ENCODE assay signal across 1 cellular context in genomic region chr5:856531-857425, GRCh38.
TF ChIP-seq lines count a peak whose summit lies in the region.

No MANE protein-coding gene starts in this region.

TF ChIP-seq in HEK293, 187 proteins besides CTCF, POLR2A, EP300 and RAD21 (continued from another document and continues in another):
- no peak for TF ChIP-seq PRDM10 (tag by site-specific recombination; IDR thresholded peaks at IDR 0.05)
- peak; percentile 14; the same call in 1 of the 2 replicates for TF ChIP-seq ZNF621 (tag by site-specific recombination; IDR thresholded peaks at IDR 0.05)
- TF ChIP-seq ZNF391 (tag by site-specific recombination; IDR thresholded peaks at IDR 0.05; ENCODE audit: borderline replicate concordance, low read depth) = peak; percentile 10; the same call in 1 of the 2 replicates
- TF ChIP-seq BCL6B (tag by site-specific recombination; IDR thresholded peaks at IDR 0.05) = no peak; the same call in 1 of the 2 replicates
- peak; percentile 27; the same call in 1 of the 2 replicates for TF ChIP-seq ZNF837 (tag by site-specific recombination; IDR thresholded peaks at IDR 0.05)
- TF ChIP-seq ZNF473 (tag by site-specific recombination; IDR thresholded peaks at IDR 0.05) = no peak
- TF ChIP-seq INSM2 (tag by site-specific recombination; IDR thresholded peaks at IDR 0.05) = no peak
- TF ChIP-seq ZNF600 (tag by site-specific recombination; IDR thresholded peaks at IDR 0.05) = peak; percentile 59
- TF ChIP-seq ZNF639 (tag by site-specific recombination; IDR thresholded peaks at IDR 0.05) = no peak
- no peak for TF ChIP-seq ZNF792 (tag by site-specific recombination; IDR thresholded peaks at IDR 0.05)
- no peak for TF ChIP-seq ZNF23 (tag by site-specific recombination; IDR thresholded peaks at IDR 0.05; ENCODE audit: borderline replicate concordance)
- TF ChIP-seq ZNF133 (tag by site-specific recombination; IDR thresholded peaks at IDR 0.05) = no peak
- TF ChIP-seq AEBP2 (tag by site-specific recombination; IDR thresholded peaks at IDR 0.05; ENCODE audit: borderline replicate concordance) = no peak
- TF ChIP-seq ZNF843 (tag by site-specific recombination; IDR thresholded peaks at IDR 0.05) = no peak
- no peak for TF ChIP-seq PATZ1 (tag by site-specific recombination; IDR thresholded peaks at IDR 0.05)
- TF ChIP-seq ZNF623 (tag by site-specific recombination; IDR thresholded peaks at IDR 0.05) = no peak
- TF ChIP-seq ZNF311 (tag by site-specific recombination; IDR thresholded peaks at IDR 0.05; ENCODE audit: borderline replicate concordance) = no peak
- TF ChIP-seq ZNF350 (tag by site-specific recombination; IDR thresholded peaks at IDR 0.05) = no peak
- no peak for TF ChIP-seq ZBTB21 (tag by site-specific recombination; IDR thresholded peaks at IDR 0.05)
- no peak for TF ChIP-seq SP2 (tag by site-specific recombination; IDR thresholded peaks at IDR 0.05)
- TF ChIP-seq ZNF157 (tag by site-specific recombination; IDR thresholded peaks at IDR 0.05) = no peak
- TF ChIP-seq ZBTB7A (tag by site-specific recombination; IDR thresholded peaks at IDR 0.05; ENCODE audit: low read depth) = peak; percentile 40; the same call in 1 of the 2 replicates
- no peak for TF ChIP-seq GLIS1 (tag by site-specific recombination; IDR thresholded peaks at IDR 0.05)
- no peak for TF ChIP-seq ZNF148 (tag by site-specific recombination; IDR thresholded peaks at IDR 0.05; ENCODE audit: borderline replicate concordance)
- no peak for TF ChIP-seq WT1 (tag by site-specific recombination; IDR thresholded peaks at IDR 0.05)
- TF ChIP-seq ZNF202 (tag by site-specific recombination; IDR thresholded peaks at IDR 0.05; ENCODE audit: borderline replicate concordance) = no peak
- TF ChIP-seq KLF7 (tag by site-specific recombination; IDR thresholded peaks at IDR 0.05; ENCODE audit: borderline replicate concordance) = no peak
- peak; percentile 99 for TF ChIP-seq EGR2 (tag by site-specific recombination; IDR thresholded peaks at IDR 0.05; ENCODE audit: low read depth)
- TF ChIP-seq ZNF18 (tag by site-specific recombination; IDR thresholded peaks at IDR 0.05) = peak; percentile 88
- no peak for TF ChIP-seq ZFP37 (tag by site-specific recombination; IDR thresholded peaks at IDR 0.05)
- TF ChIP-seq ZNF174 (tag by site-specific recombination; IDR thresholded peaks at IDR 0.05) = no peak
- TF ChIP-seq ZNF248 (tag by site-specific recombination; IDR thresholded peaks at IDR 0.05) = no peak; the same call in 1 of the 2 replicates
- no peak for TF ChIP-seq TCF7L2 (IDR thresholded peaks at IDR 0.05; ENCODE audit: borderline replicate concordance, low read depth, low read length)
- TF ChIP-seq ZNF449 (tag by site-specific recombination; IDR thresholded peaks at IDR 0.05) = no peak
- TF ChIP-seq ZBTB1 (tag by site-specific recombination; IDR thresholded peaks at IDR 0.05) = 0 out of 2 replicates have a peak, but pooled peaks have one; percentile 7
- 0 out of 2 replicates have a peak, but pooled peaks have one; percentile 12 for TF ChIP-seq KLF9 (tag by site-specific recombination; IDR thresholded peaks at IDR 0.05; ENCODE audit: low read depth)
- TF ChIP-seq ZNF354C (tag by site-specific recombination; IDR thresholded peaks at IDR 0.05; ENCODE audit: borderline replicate concordance, low read depth) = no peak
- no peak for TF ChIP-seq KLF17 (tag by site-specific recombination; IDR thresholded peaks at IDR 0.05)
- no peak for TF ChIP-seq ZNF324 (tag by site-specific recombination; IDR thresholded peaks at IDR 0.05)
- no peak for TF ChIP-seq ZNF132 (tag by site-specific recombination; IDR thresholded peaks at IDR 0.05; ENCODE audit: borderline replicate concordance)
- TF ChIP-seq KLF8 (tag by site-specific recombination; IDR thresholded peaks at IDR 0.05) = no peak
- TF ChIP-seq ZNF501 (tag by site-specific recombination; IDR thresholded peaks at IDR 0.05) = no peak; the same call in 1 of the 2 replicates
- TF ChIP-seq ZNF585B (tag by site-specific recombination; IDR thresholded peaks at IDR 0.05) = no peak
